In genomic region chr5:6222121-6222520, GRCh38 we compare ENCODE assay signal across 27 cellular contexts.
"Had no signal": no experiment of that assay in that cellular context is flagged by ENCODE, and none has a peak within 500 bp of the region (broad histone marks: within the 10 kb centered on the region; RNA-seq: fewer than 3 reads in every experiment).

No MANE protein-coding gene starts in this region.

- H3K27ac Mint-ChIP-seq: dendritic cell treated with granulocyte-macrophage colony-stimulating factor and Interleukin-4, amounts not matched to agents 40 ng/mL and 50 ng/mL, for 4 days; natural killer cell; stimulated activated naive B cell treated with anti-CD40 and anti-IgM and Interleukin-4, amounts not matched to agents 10 μg/mL and 1 μg/mL and 100 μg/mL, for 72 hours had no signal

- H3K9me3 Mint-ChIP-seq: activated T-cell treated with anti-CD3 and anti-CD28 coated beads, Interleukin-2, amount 50 U/mL, for 4 hours had no signal

- FAIRE-seq: TTC549 had no signal

- H3K36me3 Mint-ChIP-seq: natural killer cell; neural progenitor cell; stimulated activated naive B cell treated with anti-CD40 and anti-IgM and Interleukin-4, amounts not matched to agents 10 μg/mL and 1 μg/mL and 100 μg/mL, for 72 hours had no signal

- H3K4me1 Mint-ChIP-seq: natural killer cell; neural progenitor cell; stimulated activated naive B cell treated with anti-CD40 and anti-IgM and Interleukin-4, amounts not matched to agents 10 μg/mL and 1 μg/mL and 100 μg/mL, for 72 hours had no signal

- H3K4me3 Mint-ChIP-seq: activated T-cell treated with anti-CD3 and anti-CD28 coated beads, Interleukin-2, amount 50 U/mL, for 4 hours; dendritic cell treated with granulocyte-macrophage colony-stimulating factor and Interleukin-4, amounts not matched to agents 40 ng/mL and 50 ng/mL, for 4 days; natural killer cell; neural progenitor cell; stimulated activated naive B cell treated with anti-CD40 and anti-IgM and Interleukin-4, amounts not matched to agents 10 μg/mL and 1 μg/mL and 100 μg/mL, for 72 hours had no signal

- DNase-seq: activated CD4-positive, alpha-beta T cell treated with anti-CD3 and anti-CD28 coated beads for 48 hours; activated CD8-positive, alpha-beta memory T cell treated with anti-CD3 and anti-CD28 coated beads, Interleukin-2, amount 50 U/mL, for 48 hours; activated effector memory CD4-positive, alpha-beta T cell treated with Interleukin-2 at 50 U/mL for 16 hours; activated naive CD4-positive, alpha-beta T cell treated with Interleukin-2 at 50 U/mL for 16 hours; activated T-cell treated with anti-CD3 and anti-CD28 coated beads, Interleukin-2, amount 50 U/mL, for 4 hours; central memory CD4-positive, alpha-beta T cell; esophagus squamous epithelium; foreskin melanocyte; kidney glomerular epithelial cell; left lung; lower lobe of right lung; mesenchymal stem cell; natural killer cell; stimulated activated CD4-positive, alpha-beta T cell treated with anti-CD3 and anti-CD28 coated beads, Interleukin-1b, Interleukin-23, amount 100 ng/mL, for 48 hours; stimulated activated CD4-positive, alpha-beta T cell treated with anti-CD3 and anti-CD28 coated beads, Interleukin-4, amount 100 ng/mL, for 4 hours; stimulated activated CD8-positive, alpha-beta memory T cell treated with anti-CD3 and anti-CD28 coated beads, Interleukin-4, amount 100 ng/mL, for 48 hours; stimulated activated naive B cell treated with anti-CD40 and anti-IgM and Interleukin-4, amounts not matched to agents 10 μg/mL and 1 μg/mL and 100 μg/mL, for 72 hours; T-helper 9 cell; testis; transverse colon had no signal

- H3K27me3 Mint-ChIP-seq: dendritic cell treated with granulocyte-macrophage colony-stimulating factor and Interleukin-4, amounts not matched to agents 40 ng/mL and 50 ng/mL, for 4 days; stimulated activated naive B cell treated with anti-CD40 and anti-IgM and Interleukin-4, amounts not matched to agents 10 μg/mL and 1 μg/mL and 100 μg/mL, for 72 hours had no signal

- H3K4me3 ChIP-seq: breast epithelium, esophagus squamous epithelium, left lung, lower lobe of right lung, neural progenitor cell, right atrium auricular region, smooth muscle cell, testis, transverse colon had no signal

- ATAC-seq: activated CD4-positive, CD25-positive, alpha-beta regulatory T cell treated with anti-CD3 and anti-CD28 coated beads, Interleukin-2, amount 50 U/mL, for 24 hours; activated T-cell treated with anti-CD3 and anti-CD28 coated beads, Interleukin-2, amount 50 U/mL, for 4 hours; left lung; lower lobe of right lung; natural killer cell; stimulated activated naive B cell treated with anti-CD40 and anti-IgM and Interleukin-4, amounts not matched to agents 10 μg/mL and 1 μg/mL and 100 μg/mL, for 72 hours had no signal
